ENCODE assay signal across 2 cellular contexts in genomic region chr17:76542566-76542971, GRCh38.
TF ChIP-seq lines count a peak whose summit lies in the region.

No MANE protein-coding gene starts in this region.

TF ChIP-seq in SK-N-SH, 30 proteins besides CTCF, POLR2A, EP300 and RAD21 (continued from another document):
- TF ChIP-seq REST (IDR thresholded peaks at IDR 0.05; ENCODE audit: low read depth, low read length) (no peak), CHD2 (IDR thresholded peaks at IDR 0.05; ENCODE audit: low read length, partially characterized antibody) (no peak), JUND (IDR thresholded peaks at IDR 0.05) (no peak), GABPA (IDR thresholded peaks at IDR 0.05; ENCODE audit: low read depth) (no peak), FOSL2 (IDR thresholded peaks at IDR 0.05; ENCODE audit: borderline replicate concordance, low read depth) (no peak), NRF1 (IDR thresholded peaks at IDR 0.05; ENCODE audit: low read depth, low read length) (no peak), MEF2A (IDR thresholded peaks at IDR 0.05; ENCODE audit: borderline replicate concordance, low read depth) (no peak), GATA2 (CRISPR knock-in tag; IDR thresholded peaks at IDR 0.05) (no peak), FOXM1 (IDR thresholded peaks at IDR 0.05; ENCODE audit: low read depth) (no peak), RXRA (IDR thresholded peaks at IDR 0.05; ENCODE audit: borderline replicate concordance, low read depth) (no peak), PBX3 (IDR thresholded peaks at IDR 0.05) (no peak), NFIC (IDR thresholded peaks at IDR 0.05; ENCODE audit: borderline replicate concordance) (no peak), TAF1 (IDR thresholded peaks at IDR 0.05; ENCODE audit: borderline replicate concordance, low read depth, low read length) (no peak)
- TF ChIP-seq, protein P1, sequence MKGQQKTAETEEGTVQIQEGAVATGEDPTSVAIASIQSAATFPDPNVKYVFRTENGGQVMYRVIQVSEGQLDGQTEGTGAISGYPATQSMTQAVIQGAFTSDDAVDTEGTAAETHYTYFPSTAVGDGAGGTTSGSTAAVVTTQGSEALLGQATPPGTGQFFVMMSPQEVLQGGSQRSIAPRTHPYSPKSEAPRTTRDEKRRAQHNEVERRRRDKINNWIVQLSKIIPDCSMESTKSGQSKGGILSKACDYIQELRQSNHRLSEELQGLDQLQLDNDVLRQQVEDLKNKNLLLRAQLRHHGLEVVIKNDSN (IDR thresholded peaks at IDR 0.05; ENCODE audit: borderline replicate concordance, low read depth): no peak

TF ChIP-seq in SK-N-SH treated with all-trans-retinoic acid at 6 μM for 48 hours, 23 proteins besides CTCF, POLR2A, EP300 and RAD21:
- TF ChIP-seq, protein P2, sequence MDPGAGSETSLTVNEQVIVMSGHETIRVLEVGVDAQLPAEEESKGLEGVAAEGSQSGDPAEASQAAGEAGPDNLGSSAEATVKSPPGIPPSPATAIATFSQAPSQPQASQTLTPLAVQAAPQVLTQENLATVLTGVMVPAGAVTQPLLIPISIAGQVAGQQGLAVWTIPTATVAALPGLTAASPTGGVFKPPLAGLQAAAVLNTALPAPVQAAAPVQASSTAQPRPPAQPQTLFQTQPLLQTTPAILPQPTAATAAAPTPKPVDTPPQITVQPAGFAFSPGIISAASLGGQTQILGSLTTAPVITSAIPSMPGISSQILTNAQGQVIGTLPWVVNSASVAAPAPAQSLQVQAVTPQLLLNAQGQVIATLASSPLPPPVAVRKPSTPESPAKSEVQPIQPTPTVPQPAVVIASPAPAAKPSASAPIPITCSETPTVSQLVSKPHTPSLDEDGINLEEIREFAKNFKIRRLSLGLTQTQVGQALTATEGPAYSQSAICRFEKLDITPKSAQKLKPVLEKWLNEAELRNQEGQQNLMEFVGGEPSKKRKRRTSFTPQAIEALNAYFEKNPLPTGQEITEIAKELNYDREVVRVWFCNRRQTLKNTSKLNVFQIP (CRISPR knock-in tag; IDR thresholded peaks at IDR 0.05; ENCODE audit: borderline replicate concordance, low read depth): no peak
- no peak for TF ChIP-seq OSR1 (CRISPR knock-in tag; IDR thresholded peaks at IDR 0.05)
- TF ChIP-seq, protein P3, sequence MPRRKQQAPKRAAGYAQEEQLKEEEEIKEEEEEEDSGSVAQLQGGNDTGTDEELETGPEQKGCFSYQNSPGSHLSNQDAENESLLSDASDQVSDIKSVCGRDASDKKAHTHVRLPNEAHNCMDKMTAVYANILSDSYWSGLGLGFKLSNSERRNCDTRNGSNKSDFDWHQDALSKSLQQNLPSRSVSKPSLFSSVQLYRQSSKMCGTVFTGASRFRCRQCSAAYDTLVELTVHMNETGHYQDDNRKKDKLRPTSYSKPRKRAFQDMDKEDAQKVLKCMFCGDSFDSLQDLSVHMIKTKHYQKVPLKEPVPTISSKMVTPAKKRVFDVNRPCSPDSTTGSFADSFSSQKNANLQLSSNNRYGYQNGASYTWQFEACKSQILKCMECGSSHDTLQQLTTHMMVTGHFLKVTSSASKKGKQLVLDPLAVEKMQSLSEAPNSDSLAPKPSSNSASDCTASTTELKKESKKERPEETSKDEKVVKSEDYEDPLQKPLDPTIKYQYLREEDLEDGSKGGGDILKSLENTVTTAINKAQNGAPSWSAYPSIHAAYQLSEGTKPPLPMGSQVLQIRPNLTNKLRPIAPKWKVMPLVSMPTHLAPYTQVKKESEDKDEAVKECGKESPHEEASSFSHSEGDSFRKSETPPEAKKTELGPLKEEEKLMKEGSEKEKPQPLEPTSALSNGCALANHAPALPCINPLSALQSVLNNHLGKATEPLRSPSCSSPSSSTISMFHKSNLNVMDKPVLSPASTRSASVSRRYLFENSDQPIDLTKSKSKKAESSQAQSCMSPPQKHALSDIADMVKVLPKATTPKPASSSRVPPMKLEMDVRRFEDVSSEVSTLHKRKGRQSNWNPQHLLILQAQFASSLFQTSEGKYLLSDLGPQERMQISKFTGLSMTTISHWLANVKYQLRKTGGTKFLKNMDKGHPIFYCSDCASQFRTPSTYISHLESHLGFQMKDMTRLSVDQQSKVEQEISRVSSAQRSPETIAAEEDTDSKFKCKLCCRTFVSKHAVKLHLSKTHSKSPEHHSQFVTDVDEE (CRISPR knock-in tag; IDR thresholded peaks at IDR 0.05): no peak
- TF ChIP-seq CREB5 (CRISPR knock-in tag; IDR thresholded peaks at IDR 0.05; ENCODE audit: low read depth): no peak
- TF ChIP-seq, protein P4, sequence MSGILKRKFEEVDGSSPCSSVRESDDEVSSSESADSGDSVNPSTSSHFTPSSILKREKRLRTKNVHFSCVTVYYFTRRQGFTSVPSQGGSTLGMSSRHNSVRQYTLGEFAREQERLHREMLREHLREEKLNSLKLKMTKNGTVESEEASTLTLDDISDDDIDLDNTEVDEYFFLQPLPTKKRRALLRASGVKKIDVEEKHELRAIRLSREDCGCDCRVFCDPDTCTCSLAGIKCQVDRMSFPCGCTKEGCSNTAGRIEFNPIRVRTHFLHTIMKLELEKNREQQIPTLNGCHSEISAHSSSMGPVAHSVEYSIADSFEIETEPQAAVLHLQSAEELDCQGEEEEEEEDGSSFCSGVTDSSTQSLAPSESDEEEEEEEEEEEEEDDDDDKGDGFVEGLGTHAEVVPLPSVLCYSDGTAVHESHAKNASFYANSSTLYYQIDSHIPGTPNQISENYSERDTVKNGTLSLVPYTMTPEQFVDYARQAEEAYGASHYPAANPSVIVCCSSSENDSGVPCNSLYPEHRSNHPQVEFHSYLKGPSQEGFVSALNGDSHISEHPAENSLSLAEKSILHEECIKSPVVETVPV (CRISPR knock-in tag; IDR thresholded peaks at IDR 0.05): no peak
